Comparison of ENCODE assay signal across 8 cellular contexts in the genomic region with DNA sequence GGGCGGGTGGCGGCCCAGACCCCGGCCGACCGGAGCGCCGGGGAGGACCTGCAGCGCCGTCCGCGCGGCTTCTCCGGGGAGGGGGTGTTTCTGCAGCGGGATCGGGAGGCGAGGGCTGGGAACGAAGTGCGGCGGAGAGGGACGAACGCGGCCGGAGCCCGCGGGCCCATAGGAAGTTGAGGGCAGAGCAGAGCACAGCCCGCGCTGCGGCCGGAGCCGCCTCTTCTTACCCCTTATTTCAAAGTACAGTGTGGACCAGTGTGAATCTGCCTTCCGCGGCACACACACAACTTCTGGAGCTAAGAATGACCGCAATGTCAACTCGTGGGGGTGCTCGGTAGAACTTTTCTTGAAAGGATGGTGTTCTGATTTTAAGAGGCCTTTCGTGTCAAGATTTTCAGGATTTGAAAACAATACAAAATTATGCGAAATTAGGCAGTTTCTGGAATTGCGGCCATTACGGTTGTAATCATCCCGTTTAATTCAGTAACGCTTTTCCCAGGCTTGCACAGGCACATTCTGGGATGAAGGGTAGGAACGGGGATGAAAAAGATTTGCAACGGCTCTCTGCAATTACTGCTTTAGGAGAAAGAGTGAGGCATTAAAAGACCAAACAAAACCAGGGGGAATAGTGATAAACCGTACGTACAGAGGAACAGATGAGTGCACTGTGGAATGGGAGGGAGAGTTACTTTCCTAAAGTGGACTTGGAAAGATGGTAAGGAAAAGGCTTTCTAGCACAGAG. TPM values are rescaled to one million over a fixed set of nuclear protein-coding genes. Genes with fewer than 3 reads are reported as not detected.
DNase-seq lines count a peak whose midpoint lies in the region; ATAC-seq, FAIRE-seq and TF ChIP-seq lines count a peak whose summit lies in the region.

No MANE protein-coding gene starts in this region.

- no peak overlapping the region for H4K8ac ChIP-seq in mesendoderm (ENCODE audit: low read depth, low read length)

- H2BK120ac ChIP-seq in mesendoderm (ENCODE audit: low read depth, low read length), result peak overlapping the region; percentile 85

- H4K5ac ChIP-seq in mesendoderm (ENCODE audit: low read length), result no peak overlapping the region

- H3K27me3 ChIP-seq in endocrine pancreas (ENCODE audit: control insufficient read depth, insufficient read depth, low read length) (no peaks in the 10 kb centered on the region), mesendoderm (ENCODE audit: insufficient read depth, low read length, poor library complexity) (no peaks in the 10 kb centered on the region)

- DNase-seq in 8988T (peak; percentile 49), GM12891 (ENCODE audit: insufficient read length, low spot score) (peak; percentile 23), NCI-H146 treated with DMSO at 0.1 percent for 48 hours (lab: John Stamatoyannopoulos, UW; ENCODE audit: unreplicated experiment) (peak; percentile 43), mesendoderm (peak; percentile 81)
- peak; percentile 15 for DNase-seq in activated CD4-positive, alpha-beta T cell treated with anti-CD3 and anti-CD28 coated beads, Interleukin-2, amount 50 U/mL, for 1 hour
- DNase-seq in stimulated activated CD8-positive, alpha-beta memory T cell treated with anti-CD3 and anti-CD28 coated beads, Interleukin-7, amount 100 ng/mL, for 48 hours (ENCODE audit: extremely low read depth in 1 of 2, low read depth in 1 of 2), result peak; percentile 18 to 31

- peak; percentile 48 for TF ChIP-seq POLR2A in GM12891 (IDR thresholded peaks at IDR 0.05; ENCODE audit: low read depth, low read length)

- FAIRE-seq in GM12891 (lab: Jason Lieb, UNC), result peak; percentile 69

- peaks cover 11% of the 10 kb centered on the region for H3K79me2 ChIP-seq in mesendoderm (ENCODE audit: control insufficient read depth, insufficient read depth, low read length)

- H3K36me3 ChIP-seq in endocrine pancreas (ENCODE audit: control insufficient read depth, insufficient read depth, low read length), result no peaks in the 10 kb centered on the region
- H3K36me3 ChIP-seq in mesendoderm (ENCODE audit: control insufficient read depth, insufficient read depth, low read length), result no peaks in the 10 kb centered on the region

- H3K23ac ChIP-seq in mesendoderm (ENCODE audit: low read length), result no peak overlapping the region

- peak overlapping the region; percentile 90 for H3K9ac ChIP-seq in endocrine pancreas (ENCODE audit: control insufficient read depth, insufficient read depth, low read length)
- H3K9ac ChIP-seq in mesendoderm (ENCODE audit: low read length), result peak overlapping the region; percentile 59

- peak overlapping the region; percentile 85 for H3K27ac ChIP-seq in mesendoderm (ENCODE audit: low read depth, low read length)

- H2AK5ac ChIP-seq in mesendoderm (ENCODE audit: low read length), result no peak overlapping the region

- H3K56ac ChIP-seq in mesendoderm (ENCODE audit: low read length), result peak overlapping the region; percentile 93

- peak overlapping the region; percentile 52 for H2BK5ac ChIP-seq in mesendoderm (ENCODE audit: low read length)

- H3K9me3 ChIP-seq in endocrine pancreas (ENCODE audit: control insufficient read depth, low read length), result no peaks in the 10 kb centered on the region

- WGBS in mesendoderm (ENCODE audit: extremely low coverage, insufficient coverage, low lambda C conversion rate), result no CpG with 5 or more reads among the region's 45 CpGs

- H3K4me3 ChIP-seq in endocrine pancreas (ENCODE audit: control insufficient read depth, insufficient read depth, low read length) (peak overlapping the region; percentile 85), mesendoderm (ENCODE audit: low read length) (peak overlapping the region; percentile 84)

- peak; percentile 27 for ATAC-seq in HG02840 (IDR thresholded peaks at IDR 0.05; ENCODE audit: low FRiP score, unreplicated experiment)

- H3K4me1 ChIP-seq in endocrine pancreas (ENCODE audit: control insufficient read depth, insufficient read depth, low read length), result peaks cover 6% of the 10 kb centered on the region
- no peaks in the 10 kb centered on the region for H3K4me1 ChIP-seq in mesendoderm (ENCODE audit: control insufficient read depth, low read depth, low read length)

- peak overlapping the region; percentile 98 for H3K4ac ChIP-seq in mesendoderm (ENCODE audit: low read depth, low read length)

- no peak overlapping the region for H2BK15ac ChIP-seq in mesendoderm (replicated peaks; ENCODE audit: low read depth)

- H3K79me1 ChIP-seq in mesendoderm (ENCODE audit: low read length), result peaks cover 7% of the 10 kb centered on the region

- peak overlapping the region; percentile 23 for H3K4me2 ChIP-seq in mesendoderm (ENCODE audit: low read length)

- H3K18ac ChIP-seq in mesendoderm (ENCODE audit: low read length), result peak overlapping the region; percentile 100

TF ChIP-seq in GM12891, 5 proteins besides CTCF, POLR2A, EP300 and RAD21:
- TF ChIP-seq TAF1 (IDR thresholded peaks at IDR 0.05; ENCODE audit: low read depth, low read length), result peak; percentile 40; the same call in 1 of the 2 replicates
- no peak for TF ChIP-seq PAX5 (IDR thresholded peaks at IDR 0.05; ENCODE audit: insufficient read depth, low read length, severe bottlenecking)
- TF ChIP-seq POLR2AphosphoS5 (IDR thresholded peaks at IDR 0.05; ENCODE audit: low read depth, low read length), result 0 out of 2 replicates have a peak, but pooled peaks have one; percentile 18

RNA-seq across cellular contexts. Expression of a gene that starts 0.8 kb away (rescaled TPM):
- 6.8 TPM for polyA plus RNA-seq in GM12891 (2012; ENCODE audit: low read depth, missing spikeins)
- polyA plus RNA-seq in mesendoderm (2013, experiment 1 of 2), result 13.4 TPM
- polyA plus RNA-seq in mesendoderm (2013, experiment 2 of 2), result 13.2 TPM

Comparison
In these comparisons a context has a peak if more than half of its experiments do, and no peak if none do; other contexts are left out.
1. Peak in every context shown above with its lines: DNase-seq, ATAC-seq, H3K4me3 ChIP-seq and H3K27ac ChIP-seq.
2. DNase-seq: peak in every context shown above with its lines; median percentile 81 in mesendoderm; 49 in 8988T; 43 in NCI-H146 treated with DMSO at 0.1 percent for 48 hours; 24 in stimulated activated CD8-positive, alpha-beta memory T cell treated with anti-CD3 and anti-CD28 coated beads, Interleukin-7, amount 100 ng/mL, for 48 hours; 23 in GM12891; 15 in activated CD4-positive, alpha-beta T cell treated with anti-CD3 and anti-CD28 coated beads, Interleukin-2, amount 50 U/mL, for 1 hour.